Comparison of ENCODE assay signal across 14 cellular contexts in the genomic region with DNA sequence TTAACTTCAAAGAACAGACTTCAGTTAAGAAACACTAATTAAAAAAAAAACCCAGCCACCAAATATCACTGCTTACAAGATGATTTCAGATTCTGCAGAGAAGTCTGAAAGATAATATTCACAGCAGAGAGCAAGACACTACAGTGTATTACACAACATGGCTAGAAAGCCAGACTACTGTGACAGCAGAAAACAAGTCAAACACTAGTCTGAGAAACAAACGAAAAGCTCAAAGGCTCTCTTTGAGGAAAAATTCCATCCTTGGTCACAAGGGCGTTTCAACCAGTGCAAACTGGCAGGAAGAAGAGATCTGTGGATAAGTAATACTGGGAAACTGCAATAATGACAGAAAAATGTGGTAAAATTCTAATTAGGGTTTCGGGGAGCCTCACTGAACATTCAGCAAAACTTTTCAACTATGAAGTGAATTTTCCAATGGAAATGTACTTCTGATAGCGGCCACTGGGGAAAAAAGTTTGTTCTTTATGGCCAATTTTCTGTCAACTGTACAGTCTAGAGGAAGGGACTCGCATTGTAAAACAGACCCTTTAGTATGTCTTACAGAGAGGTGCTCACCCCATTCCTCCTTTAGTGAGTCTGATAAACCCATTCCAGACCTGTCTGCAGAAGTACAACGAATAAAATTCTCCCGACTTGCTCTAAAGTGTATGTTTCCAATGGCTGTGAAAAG. TPM values are rescaled to one million over a fixed set of nuclear protein-coding genes. Genes with fewer than 3 reads are reported as not detected.
DNase-seq lines count a peak whose midpoint lies in the region; ATAC-seq, FAIRE-seq and TF ChIP-seq lines count a peak whose summit lies in the region.
"Had no signal": no experiment of that assay in that cellular context is flagged by ENCODE, and none has a peak within 500 bp of the region (broad histone marks: within the 10 kb centered on the region; RNA-seq: fewer than 3 reads in every experiment).

No MANE protein-coding gene starts in this region.

- no peaks in the 10 kb centered on the region for H3K27me3 Mint-ChIP-seq in activated naive CD4-positive, alpha-beta T cell treated with anti-CD3 and anti-CD28 coated beads, Interleukin-2, amount 50 U/mL, for 24 hours
- H3K27me3 Mint-ChIP-seq: naive B cell had no signal

- H3K4me3 ChIP-seq in lower lobe of right lung (no peak overlapping the region), thyroid gland (replicated peaks in 1 of 3) (no peak overlapping the region)

- TF ChIP-seq POLR2A in thyroid gland (IDR thresholded peaks at IDR 0.05), result peak in 1 of 2 donors; percentile 14
- no peak for TF ChIP-seq POLR2A in GM12892 (IDR thresholded peaks at IDR 0.05; ENCODE audit: low read depth, low read length)

- peak overlapping the region; percentile 36 for H3K27ac ChIP-seq in caudate nucleus (ENCODE audit: low read depth, low read length)
- H3K27ac ChIP-seq in lower lobe of right lung, result no peak overlapping the region
- peak overlapping the region; percentile 31 to 86 (median 56) for H3K27ac ChIP-seq in thyroid gland

- intact Hi-C loops in lower lobe of right lung (cut with DNase I) (no loop called here), thyroid gland (cut with DNase I) (no loop called here)

- peak in 1 of 2 donors; percentile 24 for ATAC-seq in lower lobe of right lung
- no peak for ATAC-seq in HG03460 (IDR thresholded peaks at IDR 0.05; ENCODE audit: unreplicated experiment)

- 64 to 73% methylated on average over 7 of the region's 7 CpGs for WGBS in thyroid gland, 2 donors

- H3K9me3 ChIP-seq in lower lobe of right lung, result no peaks in the 10 kb centered on the region
- no peaks in the 10 kb centered on the region for H3K9me3 ChIP-seq in thyroid gland

- H3K27me3 ChIP-seq in lower lobe of right lung (ENCODE audit: low read depth) (no peaks in the 10 kb centered on the region), thyroid gland (no peaks in the 10 kb centered on the region)

- H3K4me1 ChIP-seq in lower lobe of right lung (peaks cover 8% of the 10 kb centered on the region), thyroid gland (peaks cover 27 to 31% of the 10 kb centered on the region in 2 donors)

- H3K36me3 ChIP-seq in lower lobe of right lung, result peaks cover 28% of the 10 kb centered on the region
- H3K36me3 ChIP-seq in thyroid gland, result no peaks in the 10 kb centered on the region

- no peak for DNase-seq in activated naive CD4-positive, alpha-beta T cell treated with Interleukin-2 at 50 U/mL for 16 hours
- DNase-seq in caudate nucleus (lab: John Stamatoyannopoulos, UW) (no peak), lower lobe of right lung (no peak), thyroid gland (peak in 1 of 2 donors; percentile 23), kidney tubule cell (ENCODE audit: low spot score) (no peak), GM12892 (ENCODE audit: insufficient read length) (no peak)
- DNase-seq: aorta, naive B cell, NCI-H187 treated with DMSO at 0.1 percent for 48 hours had no signal

- no peak for FAIRE-seq in GM12892 (lab: Jason Lieb, UNC)
- FAIRE-seq: endothelial cell of umbilical vein, GM19239, H54 had no signal

- peak overlapping the region; percentile 51 for H3K27ac Mint-ChIP-seq in activated naive CD4-positive, alpha-beta T cell treated with anti-CD3 and anti-CD28 coated beads, Interleukin-2, amount 50 U/mL, for 24 hours

- H3K4me1 Mint-ChIP-seq in activated naive CD4-positive, alpha-beta T cell treated with anti-CD3 and anti-CD28 coated beads, Interleukin-2, amount 50 U/mL, for 24 hours, result peaks cover 29% of the 10 kb centered on the region

- peak; percentile 17 for TF ChIP-seq CTCF in lower lobe of right lung (IDR thresholded peaks at IDR 0.05)
- peak in 5 of 6 experiments; percentile 7 to 37 (median 24) for TF ChIP-seq CTCF in thyroid gland (IDR thresholded peaks at IDR 0.05)

- peaks cover 8% of the 10 kb centered on the region for H3K36me3 Mint-ChIP-seq in activated naive CD4-positive, alpha-beta T cell treated with anti-CD3 and anti-CD28 coated beads, Interleukin-2, amount 50 U/mL, for 24 hours

- no peak overlapping the region for H3K4me3 Mint-ChIP-seq in activated naive CD4-positive, alpha-beta T cell treated with anti-CD3 and anti-CD28 coated beads, Interleukin-2, amount 50 U/mL, for 24 hours
- H3K4me3 Mint-ChIP-seq: naive B cell had no signal

- H3K9me3 Mint-ChIP-seq in activated naive CD4-positive, alpha-beta T cell treated with anti-CD3 and anti-CD28 coated beads, Interleukin-2, amount 50 U/mL, for 24 hours, result no peaks in the 10 kb centered on the region
- H3K9me3 Mint-ChIP-seq: naive B cell had no signal

RNA-seq across cellular contexts. Expression of gene ACADS, which starts 50.4 kb away (rescaled TPM):
- total RNA-seq in lower lobe of right lung (24.4 TPM), thyroid gland (10 to 100 TPM; 40.8 to 85.9 (median 65.1) TPM)
- 5.3 TPM for polyA plus RNA-seq in GM12892 (2012; ENCODE audit: missing spikeins)
